Comparison of ENCODE assay signal across 1 cellular context in genomic region chr5:79008362-79008761, GRCh38.
TF ChIP-seq lines count a peak whose summit lies in the region.

No MANE protein-coding gene starts in this region.

TF ChIP-seq in WTC11, 78 proteins besides CTCF, POLR2A, EP300 and RAD21 (continued from another document):
- TF ChIP-seq E2F4 (CRISPR knock-in tag; IDR thresholded peaks at IDR 0.05; ENCODE audit: borderline replicate concordance, low read depth): no peak
- no peak for TF ChIP-seq FOXP4 (CRISPR knock-in tag; IDR thresholded peaks at IDR 0.05)
- no peak for TF ChIP-seq RORB (CRISPR knock-in tag; IDR thresholded peaks at IDR 0.05)
- TF ChIP-seq USF2 (CRISPR knock-in tag; IDR thresholded peaks at IDR 0.05): no peak
